Comparison of ENCODE assay signal across 1 cellular context in the genomic region with DNA sequence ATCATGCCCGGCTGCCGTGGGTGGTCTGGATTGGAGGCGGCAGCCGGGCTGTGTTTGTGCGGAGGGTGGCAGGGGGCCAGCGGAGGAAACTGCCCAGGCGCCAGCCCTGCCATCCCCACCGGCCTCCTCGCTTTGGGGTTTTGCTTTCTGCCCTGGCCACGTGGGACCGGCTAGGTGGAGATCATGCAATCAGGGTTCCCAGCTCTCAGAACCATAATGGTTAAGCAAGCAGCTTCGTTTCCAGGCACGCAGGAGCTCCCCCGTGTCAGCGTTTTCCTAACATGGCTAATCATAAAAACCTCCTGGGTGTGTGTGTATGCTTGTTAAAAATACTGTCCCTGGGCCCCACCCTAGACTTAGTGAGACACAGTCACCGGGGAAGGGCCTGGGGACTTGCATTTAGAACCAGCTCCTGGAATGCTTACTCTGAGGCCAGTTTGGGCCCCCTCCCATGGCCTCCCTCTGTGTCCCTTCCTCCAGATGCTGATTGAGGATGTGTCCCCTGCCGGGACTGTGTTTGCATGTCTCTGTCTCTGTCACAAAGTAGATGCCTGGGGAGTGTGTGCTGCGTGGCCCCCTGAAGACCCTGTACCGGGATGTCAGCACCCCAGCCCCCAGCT.
TF ChIP-seq lines count a peak whose summit lies in the region.

No MANE protein-coding gene starts in this region.

TF ChIP-seq in H1, 55 proteins besides CTCF, POLR2A, EP300 and RAD21 (continued from another document):
- TF ChIP-seq SAP30 (IDR thresholded peaks at IDR 0.05; ENCODE audit: insufficient read depth, insufficient replicate concordance, low read length), result no peak
- no peak for TF ChIP-seq HDAC6 (IDR thresholded peaks at IDR 0.05; ENCODE audit: low read depth, low read length)
- no peak for TF ChIP-seq PHF8 (conservative IDR thresholded peaks at IDR 0.05; ENCODE audit: low read depth, low read length)
- TF ChIP-seq NRF1 (IDR thresholded peaks at IDR 0.05; ENCODE audit: low read depth, low read length), result no peak
- peak; percentile 87 for TF ChIP-seq TEAD4 (IDR thresholded peaks at IDR 0.05; ENCODE audit: low read depth, low read length)
- no peak for TF ChIP-seq RNF2 (IDR thresholded peaks at IDR 0.05; ENCODE audit: borderline replicate concordance, low read depth, low read length, missing control alignments, poor library complexity, severe bottlenecking)
- TF ChIP-seq BACH1 (IDR thresholded peaks at IDR 0.05; ENCODE audit: low read length), result no peak
- TF ChIP-seq SIN3A (conservative IDR thresholded peaks at IDR 0.05 in 1 of 2, IDR thresholded peaks at IDR 0.05 in 1 of 2; ENCODE audit: low read depth in 1 of 2, low read length in 2 of 2), result 0 out of 4 replicates have a peak, but pooled peaks of 1 of the 2 experiments have one; percentile 52
- peak; percentile 43 for TF ChIP-seq ASH2L (IDR thresholded peaks at IDR 0.05; ENCODE audit: low read length)
- TF ChIP-seq NANOG (IDR thresholded peaks at IDR 0.05; ENCODE audit: insufficient read depth, low read depth, low read length, poor library complexity, severe bottlenecking), result peak; percentile 58
- TF ChIP-seq, protein P1, sequence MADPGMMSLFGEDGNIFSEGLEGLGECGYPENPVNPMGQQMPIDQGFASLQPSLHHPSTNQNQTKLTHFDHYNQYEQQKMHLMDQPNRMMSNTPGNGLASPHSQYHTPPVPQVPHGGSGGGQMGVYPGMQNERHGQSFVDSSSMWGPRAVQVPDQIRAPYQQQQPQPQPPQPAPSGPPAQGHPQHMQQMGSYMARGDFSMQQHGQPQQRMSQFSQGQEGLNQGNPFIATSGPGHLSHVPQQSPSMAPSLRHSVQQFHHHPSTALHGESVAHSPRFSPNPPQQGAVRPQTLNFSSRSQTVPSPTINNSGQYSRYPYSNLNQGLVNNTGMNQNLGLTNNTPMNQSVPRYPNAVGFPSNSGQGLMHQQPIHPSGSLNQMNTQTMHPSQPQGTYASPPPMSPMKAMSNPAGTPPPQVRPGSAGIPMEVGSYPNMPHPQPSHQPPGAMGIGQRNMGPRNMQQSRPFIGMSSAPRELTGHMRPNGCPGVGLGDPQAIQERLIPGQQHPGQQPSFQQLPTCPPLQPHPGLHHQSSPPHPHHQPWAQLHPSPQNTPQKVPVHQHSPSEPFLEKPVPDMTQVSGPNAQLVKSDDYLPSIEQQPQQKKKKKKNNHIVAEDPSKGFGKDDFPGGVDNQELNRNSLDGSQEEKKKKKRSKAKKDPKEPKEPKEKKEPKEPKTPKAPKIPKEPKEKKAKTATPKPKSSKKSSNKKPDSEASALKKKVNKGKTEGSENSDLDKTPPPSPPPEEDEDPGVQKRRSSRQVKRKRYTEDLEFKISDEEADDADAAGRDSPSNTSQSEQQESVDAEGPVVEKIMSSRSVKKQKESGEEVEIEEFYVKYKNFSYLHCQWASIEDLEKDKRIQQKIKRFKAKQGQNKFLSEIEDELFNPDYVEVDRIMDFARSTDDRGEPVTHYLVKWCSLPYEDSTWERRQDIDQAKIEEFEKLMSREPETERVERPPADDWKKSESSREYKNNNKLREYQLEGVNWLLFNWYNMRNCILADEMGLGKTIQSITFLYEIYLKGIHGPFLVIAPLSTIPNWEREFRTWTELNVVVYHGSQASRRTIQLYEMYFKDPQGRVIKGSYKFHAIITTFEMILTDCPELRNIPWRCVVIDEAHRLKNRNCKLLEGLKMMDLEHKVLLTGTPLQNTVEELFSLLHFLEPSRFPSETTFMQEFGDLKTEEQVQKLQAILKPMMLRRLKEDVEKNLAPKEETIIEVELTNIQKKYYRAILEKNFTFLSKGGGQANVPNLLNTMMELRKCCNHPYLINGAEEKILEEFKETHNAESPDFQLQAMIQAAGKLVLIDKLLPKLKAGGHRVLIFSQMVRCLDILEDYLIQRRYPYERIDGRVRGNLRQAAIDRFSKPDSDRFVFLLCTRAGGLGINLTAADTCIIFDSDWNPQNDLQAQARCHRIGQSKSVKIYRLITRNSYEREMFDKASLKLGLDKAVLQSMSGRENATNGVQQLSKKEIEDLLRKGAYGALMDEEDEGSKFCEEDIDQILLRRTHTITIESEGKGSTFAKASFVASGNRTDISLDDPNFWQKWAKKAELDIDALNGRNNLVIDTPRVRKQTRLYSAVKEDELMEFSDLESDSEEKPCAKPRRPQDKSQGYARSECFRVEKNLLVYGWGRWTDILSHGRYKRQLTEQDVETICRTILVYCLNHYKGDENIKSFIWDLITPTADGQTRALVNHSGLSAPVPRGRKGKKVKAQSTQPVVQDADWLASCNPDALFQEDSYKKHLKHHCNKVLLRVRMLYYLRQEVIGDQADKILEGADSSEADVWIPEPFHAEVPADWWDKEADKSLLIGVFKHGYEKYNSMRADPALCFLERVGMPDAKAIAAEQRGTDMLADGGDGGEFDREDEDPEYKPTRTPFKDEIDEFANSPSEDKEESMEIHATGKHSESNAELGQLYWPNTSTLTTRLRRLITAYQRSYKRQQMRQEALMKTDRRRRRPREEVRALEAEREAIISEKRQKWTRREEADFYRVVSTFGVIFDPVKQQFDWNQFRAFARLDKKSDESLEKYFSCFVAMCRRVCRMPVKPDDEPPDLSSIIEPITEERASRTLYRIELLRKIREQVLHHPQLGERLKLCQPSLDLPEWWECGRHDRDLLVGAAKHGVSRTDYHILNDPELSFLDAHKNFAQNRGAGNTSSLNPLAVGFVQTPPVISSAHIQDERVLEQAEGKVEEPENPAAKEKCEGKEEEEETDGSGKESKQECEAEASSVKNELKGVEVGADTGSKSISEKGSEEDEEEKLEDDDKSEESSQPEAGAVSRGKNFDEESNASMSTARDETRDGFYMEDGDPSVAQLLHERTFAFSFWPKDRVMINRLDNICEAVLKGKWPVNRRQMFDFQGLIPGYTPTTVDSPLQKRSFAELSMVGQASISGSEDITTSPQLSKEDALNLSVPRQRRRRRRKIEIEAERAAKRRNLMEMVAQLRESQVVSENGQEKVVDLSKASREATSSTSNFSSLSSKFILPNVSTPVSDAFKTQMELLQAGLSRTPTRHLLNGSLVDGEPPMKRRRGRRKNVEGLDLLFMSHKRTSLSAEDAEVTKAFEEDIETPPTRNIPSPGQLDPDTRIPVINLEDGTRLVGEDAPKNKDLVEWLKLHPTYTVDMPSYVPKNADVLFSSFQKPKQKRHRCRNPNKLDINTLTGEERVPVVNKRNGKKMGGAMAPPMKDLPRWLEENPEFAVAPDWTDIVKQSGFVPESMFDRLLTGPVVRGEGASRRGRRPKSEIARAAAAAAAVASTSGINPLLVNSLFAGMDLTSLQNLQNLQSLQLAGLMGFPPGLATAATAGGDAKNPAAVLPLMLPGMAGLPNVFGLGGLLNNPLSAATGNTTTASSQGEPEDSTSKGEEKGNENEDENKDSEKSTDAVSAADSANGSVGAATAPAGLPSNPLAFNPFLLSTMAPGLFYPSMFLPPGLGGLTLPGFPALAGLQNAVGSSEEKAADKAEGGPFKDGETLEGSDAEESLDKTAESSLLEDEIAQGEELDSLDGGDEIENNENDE (IDR thresholded peaks at IDR 0.05; ENCODE audit: insufficient replicate concordance, low read length), result peak; percentile 36
- peak; percentile 22; the same call in 1 of the 2 replicates for TF ChIP-seq TAF1 (IDR thresholded peaks at IDR 0.05; ENCODE audit: low read depth, low read length)
- no peak for TF ChIP-seq GTF2F1 (IDR thresholded peaks at IDR 0.05; ENCODE audit: borderline replicate concordance, low read depth, low read length)
- peak; percentile 71; the same call in 1 of the 2 replicates for TF ChIP-seq TCF12 (IDR thresholded peaks at IDR 0.05; ENCODE audit: low read depth, low read length)
- TF ChIP-seq HDAC2 (IDR thresholded peaks at IDR 0.05; ENCODE audit: borderline replicate concordance in 1 of 2, low read depth in 2 of 2, low read length in 2 of 2), result peak in 1 of 2 experiments; percentile 91; a peak in 1 of 4 replicates
- peak; percentile 59 for TF ChIP-seq CTBP2 (IDR thresholded peaks at IDR 0.05; ENCODE audit: borderline replicate concordance, insufficient read depth, insufficient read length, low read length)
- TF ChIP-seq, protein P2, sequence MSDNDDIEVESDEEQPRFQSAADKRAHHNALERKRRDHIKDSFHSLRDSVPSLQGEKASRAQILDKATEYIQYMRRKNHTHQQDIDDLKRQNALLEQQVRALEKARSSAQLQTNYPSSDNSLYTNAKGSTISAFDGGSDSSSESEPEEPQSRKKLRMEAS (IDR thresholded peaks at IDR 0.05), result peak; percentile 70; the same call in 1 of the 2 replicates
